ENCODE assay signal across 8 cellular contexts in the genomic region with DNA sequence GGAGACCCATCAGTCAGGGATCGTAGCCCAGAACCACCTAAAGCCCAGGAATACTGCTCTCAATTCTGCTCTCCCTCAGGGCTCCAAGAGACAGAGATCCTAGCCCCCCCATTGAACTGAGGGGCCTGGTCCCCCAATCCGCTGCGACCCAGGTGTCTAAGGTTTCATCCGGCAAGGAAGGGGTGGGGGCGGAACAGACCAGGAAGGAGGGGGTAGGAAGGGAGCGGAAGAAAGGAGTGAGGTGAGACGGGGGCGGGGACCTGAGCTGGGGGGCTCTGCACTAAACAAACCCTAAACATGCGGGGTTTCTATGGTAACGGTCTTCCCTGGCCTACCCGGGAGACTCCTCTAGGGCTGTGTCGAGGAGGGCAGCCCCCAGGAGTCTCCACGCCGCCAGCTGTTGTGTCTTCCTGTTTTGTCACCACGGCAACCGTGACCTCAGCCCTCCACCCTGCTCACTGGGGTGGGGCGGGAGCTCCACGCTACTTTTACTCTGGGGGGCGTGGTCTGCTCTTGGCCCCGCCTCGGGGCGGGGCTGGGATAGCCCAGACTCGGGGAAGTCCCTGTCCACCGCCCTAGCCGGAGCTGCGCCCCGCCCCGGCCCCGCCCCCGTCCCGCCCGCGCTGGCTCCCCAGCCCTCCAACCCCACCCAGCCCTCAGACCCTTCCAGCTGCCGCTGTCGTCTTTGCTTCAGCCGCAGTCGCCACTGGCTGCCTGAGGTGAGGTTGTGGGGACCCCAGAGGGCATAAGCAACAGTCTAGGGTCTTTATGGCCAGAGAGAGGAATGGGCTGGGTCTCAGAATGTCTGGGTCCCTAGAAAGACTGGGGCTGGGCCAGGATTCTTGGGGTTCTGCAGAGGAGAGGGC. TPM values are rescaled to one million over a fixed set of nuclear protein-coding genes. Genes with fewer than 3 reads are reported as not detected.
DNase-seq lines count a peak whose midpoint lies in the region; ATAC-seq and TF ChIP-seq lines count a peak whose summit lies in the region.

Gene MYADM (plus strand): TSS at position 659 of the 866 bp plus-strand sequence. CDS start 5,647 bp downstream, outside the sequence.

- peak within 1 kb of the TSS; percentile 49 for H2AK5ac ChIP-seq in trophoblast cell (ENCODE audit: low read length)

- peak within 1 kb of the TSS; percentile 93 for H4K8ac ChIP-seq in trophoblast cell (ENCODE audit: low read depth, low read length)

- peak within 1 kb of the TSS; percentile 99 for H3K9ac ChIP-seq in trophoblast cell (ENCODE audit: low read length)

- H3K4ac ChIP-seq in trophoblast cell (ENCODE audit: low read depth, low read length), result peak within 1 kb of the TSS; percentile 95

- intact Hi-C loops in heart right ventricle (cut with DNase I), result loop anchor here in 1 of 10 donors (1.0 to 10.0 kb wide), 2 partner anchors 12 to 247 kb away; partner anchors contain the start of genes PRPF31 and TFPT
- intact Hi-C loops in tibial artery (cut with DNase I; ENCODE audit: low total_unique reads), result no loop called here

- H3K27ac ChIP-seq in heart right ventricle (peak within 1 kb of the TSS; percentile 63 to 99 (median 97)), trophoblast cell (ENCODE audit: low read depth, low read length) (peak within 1 kb of the TSS; percentile 85), tibial artery (peak within 1 kb of the TSS; percentile 97)

- H2AFZ ChIP-seq in trophoblast cell (ENCODE audit: insufficient read depth, low read length, poor library complexity), result peak within 1 kb of the TSS; percentile 82

- peak within 1 kb of the TSS; percentile 80 for H3K4me3 ChIP-seq in Jurkat, Clone E6-1 (ENCODE audit: low read length)
- H3K4me3 ChIP-seq in heart right ventricle, result peak within 1 kb of the TSS; percentile 59 to 97 (median 80)
- H3K4me3 ChIP-seq in trophoblast cell (ENCODE audit: low read depth, low read length), result peak within 1 kb of the TSS; percentile 92
- H3K4me3 ChIP-seq in tibial artery, result peak within 1 kb of the TSS; percentile 83 to 86

- H3K23ac ChIP-seq in trophoblast cell (ENCODE audit: low read length), result no peak within 1 kb of the TSS

- H4K91ac ChIP-seq in trophoblast cell (ENCODE audit: low read depth, low read length), result peak within 1 kb of the TSS; percentile 96

- H3K18ac ChIP-seq in trophoblast cell (ENCODE audit: low read length), result peak within 1 kb of the TSS; percentile 92

- H3K36me3 ChIP-seq in heart right ventricle, result peaks cover 0 to 22% (median 0%) of the 10 kb centered on the region in 9 donors
- H3K36me3 ChIP-seq in trophoblast cell (ENCODE audit: control insufficient read depth in 1 of 2, insufficient read depth in 2 of 2, low read length in 2 of 2), result peaks cover 16 to 19% of the 10 kb centered on the region in 2 experiments
- H3K36me3 ChIP-seq in tibial artery, result peaks cover 6 to 20% (median 8%) of the 10 kb centered on the region in 3 donors

- peaks cover 26% of the 10 kb centered on the region for H3K79me1 ChIP-seq in trophoblast cell (ENCODE audit: low read length)

- H4K12ac ChIP-seq in trophoblast cell (ENCODE audit: low read depth, low read length), result peak within 1 kb of the TSS; percentile 54

- ATAC-seq in GM21717 (IDR thresholded peaks at IDR 0.05; ENCODE audit: unreplicated experiment) (peak; percentile 67), heart right ventricle (peak; percentile 76 to 95 (median 84))

- DNase-seq in DMS79 treated with DMSO at 0.1 percent for 48 hours (lab: John Stamatoyannopoulos, UW), result peak; percentile 94
- peak; percentile 96 for DNase-seq in Jurkat, Clone E6-1 (ENCODE audit: low read depth, low spot score)
- peak; percentile 98 to 100 (median 99) for DNase-seq in T-helper 2 cell
- DNase-seq in amniotic stem cell (lab: John Stamatoyannopoulos, UW), result peak; percentile 96
- DNase-seq in heart right ventricle, result peak; percentile 99
- DNase-seq in trophoblast cell, result peak; percentile 99 to 100
- DNase-seq in tibial artery, result peak; percentile 100

- H3K9me3 ChIP-seq in heart right ventricle (no peaks in the 10 kb centered on the region), trophoblast cell (ENCODE audit: insufficient read depth, low read depth, low read length) (peaks cover 3% of the 10 kb centered on the region), tibial artery (no peaks in the 10 kb centered on the region)

- H2BK12ac ChIP-seq in trophoblast cell (ENCODE audit: low read length), result peak within 1 kb of the TSS; percentile 94

- peak within 1 kb of the TSS; percentile 83 for H3K4me2 ChIP-seq in trophoblast cell (ENCODE audit: low read length)

- H3K14ac ChIP-seq in trophoblast cell (ENCODE audit: low read length), result peak within 1 kb of the TSS; percentile 94

- peaks cover 22% of the 10 kb centered on the region for H3K79me2 ChIP-seq in trophoblast cell (ENCODE audit: control insufficient read depth, insufficient read depth, low read length, poor library complexity)

- WGBS in heart right ventricle, 2 donors, result 0 to 1% methylated on average over 35 to 37 of the region's 37 CpGs
- no CpG with 5 or more reads among the region's 37 CpGs for WGBS in trophoblast cell (ENCODE audit: extremely low coverage, insufficient coverage, insufficient read length)

- H3K27me3 ChIP-seq in heart right ventricle (no peaks in the 10 kb centered on the region), trophoblast cell (ENCODE audit: insufficient read depth, low read length) (no peaks in the 10 kb centered on the region), tibial artery (no peaks in the 10 kb centered on the region)

- no peak for TF ChIP-seq CTCF in heart right ventricle (IDR thresholded peaks at IDR 0.05)
- TF ChIP-seq CTCF in tibial artery (IDR thresholded peaks at IDR 0.05), result peak in 1 of 2 experiments; percentile 8

- H3K4me1 ChIP-seq in heart right ventricle, result peaks cover 3 to 45% (median 39%) of the 10 kb centered on the region in 9 donors
- peaks cover 12 to 14% of the 10 kb centered on the region in 2 experiments for H3K4me1 ChIP-seq in trophoblast cell (ENCODE audit: control insufficient read depth in 1 of 2, insufficient read depth in 2 of 2, low read length in 2 of 2)
- H3K4me1 ChIP-seq in tibial artery, result peaks cover 0 to 50% (median 38%) of the 10 kb centered on the region in 4 donors

- H2BK120ac ChIP-seq in trophoblast cell (ENCODE audit: insufficient read depth, low read length, poor library complexity), result peak within 1 kb of the TSS; percentile 96

- H2BK5ac ChIP-seq in trophoblast cell (ENCODE audit: low read depth, low read length, poor library complexity), result peak within 1 kb of the TSS; percentile 95

RNA-seq across cellular contexts. Expression of gene MYADM, which starts in this region (rescaled TPM):
- 16.6 TPM for polyA plus RNA-seq in Jurkat, Clone E6-1 (2012; ENCODE audit: insufficient read depth, insufficient read length)
- total RNA-seq in heart right ventricle, result 100 to 1,000 TPM in 9 of 10 donors, 10 to 100 TPM in 1; 87.4 to 265 (median 135) TPM
- polyA plus RNA-seq in heart right ventricle, result 10 to 100 TPM; 53.7 to 97.1 TPM
- 364 and 407 TPM in 2 replicates for polyA plus RNA-seq in trophoblast cell (2013)

Comparison
In these comparisons a context has a peak if more than half of its experiments do, and no peak if none do; other contexts are left out.
1. Peak in every context shown above with its lines: DNase-seq, ATAC-seq, H3K4me3 ChIP-seq and H3K27ac ChIP-seq.